8 cellular contexts compared by ENCODE assay signal in the genomic region with DNA sequence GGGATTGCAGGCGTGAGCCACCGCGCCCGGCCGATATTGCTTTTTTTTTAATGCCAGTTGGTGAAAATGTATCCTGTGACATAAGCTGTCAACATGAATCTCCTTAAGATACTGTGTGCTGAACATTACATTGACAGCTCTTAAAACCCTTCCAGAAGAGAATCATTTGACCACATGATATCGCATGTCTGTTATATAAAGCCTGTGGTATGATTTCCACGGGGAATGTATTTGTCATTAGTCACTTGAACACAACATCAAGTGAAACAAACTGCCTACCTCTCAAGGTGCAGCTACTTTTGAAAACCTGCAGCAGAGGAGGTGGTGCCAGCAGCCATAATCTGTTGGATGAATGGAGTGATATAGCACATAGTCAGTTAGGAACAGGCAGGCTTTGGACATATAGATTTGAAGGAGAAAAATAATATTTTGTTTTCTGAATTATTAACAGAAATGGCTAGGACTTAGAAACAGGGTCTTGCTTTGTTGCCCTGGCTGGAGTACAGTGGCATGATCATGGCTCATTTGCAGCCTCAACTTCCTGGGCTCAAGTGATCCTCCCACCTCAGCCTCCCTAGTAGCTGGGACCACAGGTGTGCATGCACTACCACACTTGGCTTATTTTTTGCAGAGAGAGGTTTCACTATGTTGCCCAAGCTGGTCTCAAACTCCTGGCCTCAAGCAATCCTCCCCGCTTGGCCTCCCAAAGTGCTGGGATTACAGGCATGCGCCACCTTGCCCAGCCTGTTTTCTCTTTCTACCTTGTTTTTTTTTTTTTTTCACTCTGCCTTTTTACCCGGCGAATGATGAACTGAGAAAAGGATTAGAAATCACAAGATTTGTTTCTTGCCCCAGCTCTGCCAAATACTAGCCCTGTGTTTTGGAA.
DNase-seq lines count a peak whose midpoint lies in the region; ATAC-seq and TF ChIP-seq lines count a peak whose summit lies in the region.

No MANE protein-coding gene starts in this region.

- intact Hi-C loops in Calu3 (cut with micrococcal nuclease; ENCODE audit: unreplicated experiment): loop anchor here (10.0 kb wide), 1 partner anchor 151 kb away; no protein-coding TSS in a partner anchor
- intact Hi-C loops in ascending aorta (cut with DNase I): loop anchor here (2.0 to 10.0 kb wide), 3 partner anchors 21 to 369 kb away; partner anchors contain the start of genes BCL2L13 and PEX26
- intact Hi-C loops in mucosa of descending colon (cut with DNase I, micrococcal nuclease): no loop called here

- no TSS peak for BruUV-seq in Calu3 (replicated peaks; lab: Mats Ljungman, UMichigan)

- peak overlapping the region; percentile 96 for H3K27ac Mint-ChIP-seq in Calu3 (ENCODE audit: unreplicated experiment)

- no peaks in the 10 kb centered on the region for H3K9me3 ChIP-seq in ascending aorta
- H3K9me3 ChIP-seq in mucosa of descending colon: no peaks in the 10 kb centered on the region

- H3K27me3 ChIP-seq in ascending aorta: no peaks in the 10 kb centered on the region

- TF ChIP-seq CTCF in Calu3 (IDR thresholded peaks at IDR 0.05; ENCODE audit: unreplicated experiment): no peak
- no peak for TF ChIP-seq CTCF in ascending aorta (IDR thresholded peaks at IDR 0.05)
- TF ChIP-seq CTCF in mucosa of descending colon (IDR thresholded peaks at IDR 0.05): no peak

- peaks cover 13% of the 10 kb centered on the region for H3K4me1 Mint-ChIP-seq in Calu3 (ENCODE audit: low read depth, unreplicated experiment)

- H3K4me1 ChIP-seq in ascending aorta: no peaks in the 10 kb centered on the region
- peaks cover 7% of the 10 kb centered on the region for H3K4me1 ChIP-seq in mucosa of descending colon (ENCODE audit: low read depth)

- DNase-seq in Calu3 (no peak), ascending aorta (ENCODE audit: low spot score in 2 of 2) (no peak), mucosa of descending colon (no peak), 8988T (no peak), NCI-H1092 (lab: John Stamatoyannopoulos, UW) (no peak), GOT3 (lab: John Stamatoyannopoulos, UW) (no peak), superior temporal gyrus (ENCODE audit: extremely low spot score) (no peak)

- H3K27ac ChIP-seq in ascending aorta: peak overlapping the region; percentile 65 to 67

- H3K27me3 Mint-ChIP-seq in Calu3 (ENCODE audit: unreplicated experiment): no peaks in the 10 kb centered on the region

- H3K4me3 Mint-ChIP-seq in Calu3 (ENCODE audit: low read depth, unreplicated experiment): peak overlapping the region; percentile 54

- H3K4me3 ChIP-seq in ascending aorta (peak overlapping the region; percentile 42 to 59), mucosa of descending colon (no peak overlapping the region)

- no peaks in the 10 kb centered on the region for H3K9me3 Mint-ChIP-seq in Calu3 (ENCODE audit: low read depth, unreplicated experiment)

- ATAC-seq in HG03097 (IDR thresholded peaks at IDR 0.05; ENCODE audit: low FRiP score, unreplicated experiment) (peak; percentile 20), mucosa of descending colon (peak; percentile 6)

- CTCF ChIA-PET in Calu3 (lab: Charles Lee): interaction anchor here (0.6 to 1.7 kb wide), 3 partner anchors 14 to 351 kb away, joined by 4 to 12 read pairs (median 4); no protein-coding TSS in a partner anchor

- peaks cover 3 to 14% of the 10 kb centered on the region in 2 donors for H3K36me3 ChIP-seq in ascending aorta
- no peaks in the 10 kb centered on the region for H3K36me3 ChIP-seq in mucosa of descending colon (ENCODE audit: low read depth)

- peaks cover 11% of the 10 kb centered on the region for H3K36me3 Mint-ChIP-seq in Calu3 (ENCODE audit: insufficient read depth, unreplicated experiment)

Comparison
In these comparisons a context has a peak if more than half of its experiments do, and no peak if none do; other contexts are left out.
1. intact Hi-C loops: an anchor here in Calu3 (10.0 kb wide) and ascending aorta (2.0 to 10.0 kb wide); none called in mucosa of descending colon.